21 cellular contexts compared by ENCODE assay signal in genomic region chr15:47839233-47839867, GRCh38.
DNase-seq lines count a peak whose midpoint lies in the region; ATAC-seq and TF ChIP-seq lines count a peak whose summit lies in the region.
"Had no signal": no experiment of that assay in that cellular context is flagged by ENCODE, and none has a peak within 500 bp of the region (broad histone marks: within the 10 kb centered on the region; RNA-seq: fewer than 3 reads in every experiment).

No MANE protein-coding gene starts in this region.

- intact Hi-C loops in Right ventricle myocardium inferior (cut with DNase I) (no loop called here), posterior vena cava (cut with DNase I) (no loop called here), sigmoid colon (cut with DNase I) (no loop called here)

- TF ChIP-seq CTCF in right atrium auricular region (IDR thresholded peaks at IDR 0.05) (no peak), glutamatergic neuron (IDR thresholded peaks at IDR 0.05; ENCODE audit: partially characterized antibody, unreplicated experiment) (no peak), sigmoid colon (IDR thresholded peaks at IDR 0.05) (no peak)

- no peaks in the 10 kb centered on the region for H3K36me3 ChIP-seq in right atrium auricular region
- no peaks in the 10 kb centered on the region for H3K36me3 ChIP-seq in sigmoid colon
- H3K36me3 ChIP-seq: MG63, SJSA1 had no signal

- H3K27ac Mint-ChIP-seq in glutamatergic neuron (ENCODE audit: unreplicated experiment), result peak overlapping the region; percentile 22
- H3K27ac Mint-ChIP-seq: CD8-positive, alpha-beta T cell had no signal

- H3K27me3 Mint-ChIP-seq in glutamatergic neuron (ENCODE audit: unreplicated experiment), result no peaks in the 10 kb centered on the region

- H3K9me3 Mint-ChIP-seq in glutamatergic neuron (ENCODE audit: unreplicated experiment), result no peaks in the 10 kb centered on the region
- H3K9me3 Mint-ChIP-seq: CD8-positive, alpha-beta T cell had no signal

- peak overlapping the region in 1 of 2 donors; percentile 19 for H3K27ac ChIP-seq in right atrium auricular region
- H3K27ac ChIP-seq in sigmoid colon, result no peak overlapping the region
- H3K27ac ChIP-seq: RWPE1, SJSA1 had no signal

- H3K4me1 ChIP-seq in right atrium auricular region (peaks cover 0 to 4% of the 10 kb centered on the region in 2 donors), sigmoid colon (no peaks in the 10 kb centered on the region)
- H3K4me1 ChIP-seq: SJSA1 had no signal

- no peak for TF ChIP-seq EP300 in sigmoid colon (IDR thresholded peaks at IDR 0.05)

- peak; percentile 75 for ATAC-seq in Right ventricle myocardium inferior
- ATAC-seq: CD8-positive, alpha-beta T cell; GM12878 had no signal

- no peak overlapping the region for H3K4me3 ChIP-seq in right atrium auricular region
- H3K4me3 ChIP-seq in sigmoid colon, result no peak overlapping the region
- H3K4me3 ChIP-seq: GM12878, MG63, SJSA1 had no signal

- DNase-seq in Right ventricle myocardium inferior (ENCODE audit: missing footprints) (no peak), right atrium auricular region (ENCODE audit: low spot score) (no peak), glutamatergic neuron (no peak), middle frontal gyrus (ENCODE audit: extremely low spot score, low spot score) (peak; percentile 59), superior temporal gyrus (ENCODE audit: extremely low spot score) (peak; percentile 77), posterior vena cava (ENCODE audit: low spot score) (no peak), sigmoid colon (no peak)
- no peak for DNase-seq in activated CD4-positive, alpha-beta T cell treated with anti-CD3 and anti-CD28 coated beads for 48 hours
- DNase-seq: 8988T; CD8-positive, alpha-beta T cell; DND-41; GDM1; H7; IMR-90; Karpas-422; MG63; NCI-H1092 treated with DMSO at 0.1 percent for 48 hours; NCI-H774 had no signal

- peaks cover 8% of the 10 kb centered on the region for H3K4me1 Mint-ChIP-seq in glutamatergic neuron (ENCODE audit: low read depth, unreplicated experiment)

- WGBS in sigmoid colon, 2 donors, result 80 to 86% methylated on average over 6 of the region's 6 CpGs

- H3K4me3 Mint-ChIP-seq in glutamatergic neuron (ENCODE audit: unreplicated experiment), result no peak overlapping the region
- H3K4me3 Mint-ChIP-seq: CD8-positive, alpha-beta T cell had no signal

- H3K36me3 Mint-ChIP-seq in glutamatergic neuron (ENCODE audit: unreplicated experiment), result peaks cover 8% of the 10 kb centered on the region
- H3K36me3 Mint-ChIP-seq: CD8-positive, alpha-beta T cell had no signal

- H3K9me3 ChIP-seq in right atrium auricular region, result no peaks in the 10 kb centered on the region
- H3K9me3 ChIP-seq in sigmoid colon, result no peaks in the 10 kb centered on the region
- H3K9me3 ChIP-seq: MG63 had no signal

- no peak for TF ChIP-seq POLR2A in sigmoid colon (IDR thresholded peaks at IDR 0.05)

- H3K27me3 ChIP-seq in right atrium auricular region (no peaks in the 10 kb centered on the region), sigmoid colon (no peaks in the 10 kb centered on the region)
- H3K27me3 ChIP-seq: MG63, SJSA1 had no signal

Comparison
In these comparisons a context has a peak if more than half of its experiments do, and no peak if none do; other contexts are left out.
1. DNase-seq: peak in middle frontal gyrus (single experiment) and superior temporal gyrus (single experiment); none in Right ventricle myocardium inferior (single experiment), right atrium auricular region (single experiment), glutamatergic neuron (single experiment), posterior vena cava (single experiment), activated CD4-positive, alpha-beta T cell treated with anti-CD3 and anti-CD28 coated beads for 48 hours (single experiment) and sigmoid colon (single experiment).